ENCODE assay signal across 12 cellular contexts in genomic region chr21:26964379-26964778, GRCh38. TPM values are rescaled to one million over a fixed set of nuclear protein-coding genes. Genes with fewer than 3 reads are reported as not detected.
DNase-seq lines count a peak whose midpoint lies in the region; ATAC-seq, FAIRE-seq and TF ChIP-seq lines count a peak whose summit lies in the region.
"Had no signal": no experiment of that assay in that cellular context is flagged by ENCODE, and none has a peak within 500 bp of the region (broad histone marks: within the 10 kb centered on the region; RNA-seq: fewer than 3 reads in every experiment).

No MANE protein-coding gene starts in this region.

- H2BK15ac ChIP-seq in H1 (ENCODE audit: low read length): no peak overlapping the region

- H3K9ac ChIP-seq in ES-I3 (ENCODE audit: low read depth, low read length) (peak overlapping the region; percentile 92), H1 (replicated peaks in 1 of 4; ENCODE audit: extremely low read depth in 1 of 4, low read depth in 3 of 4, low read length in 3 of 4) (no peak overlapping the region), skeletal muscle satellite cell (ENCODE audit: low read depth, low read length) (peak overlapping the region; percentile 84)

- 94% methylated on average over 10 of the region's 10 CpGs; no CpG with 5 or more reads in 1 of the 2 experiments for WGBS in H1 (ENCODE audit: extremely low coverage in 1 of 2, insufficient coverage in 1 of 2, insufficient read length in 1 of 2, insufficient replicate concordance in 2 of 2, low coverage in 1 of 2, low lambda C conversion rate in 2 of 2, missing lambda C conversion rate in 1 of 2), 2 experiments

- H3K36me3 Mint-ChIP-seq in CD8-positive, alpha-beta T cell: no peaks in the 10 kb centered on the region
- H3K36me3 Mint-ChIP-seq: T-cell had no signal

- no peak overlapping the region; the same call in 1 of the 2 replicates for H2AK5ac ChIP-seq in H1 (ENCODE audit: low read depth, low read length)

- no peak for TF ChIP-seq RAD21 in H1 (IDR thresholded peaks at IDR 0.05 in 1 of 2, conservative IDR thresholded peaks at IDR 0.05 in 1 of 2; ENCODE audit: low read depth in 2 of 2, low read length in 2 of 2)

- H3K56ac ChIP-seq in H1 (replicated peaks; ENCODE audit: insufficient read length, low read depth, low read length): no peak overlapping the region

- peaks cover 0 to 43% (median 32%) of the 10 kb centered on the region in 4 experiments; a peak in 6 of 7 replicates for H3K27me3 ChIP-seq in H1 (replicated peaks in 1 of 4; ENCODE audit: control insufficient read depth in 3 of 4, extremely low read depth in 1 of 4, insufficient read depth in 3 of 4, low read length in 3 of 4)
- peaks cover 28 to 58% of the 10 kb centered on the region in 2 donors for H3K27me3 ChIP-seq in left lung
- no peaks in the 10 kb centered on the region for H3K27me3 ChIP-seq in skeletal muscle satellite cell (ENCODE audit: control insufficient read depth, insufficient read depth, low read length)
- H3K27me3 ChIP-seq in CD8-positive, alpha-beta T cell (ENCODE audit: insufficient read depth, low read length): no peaks in the 10 kb centered on the region

- no peak overlapping the region for H2BK20ac ChIP-seq in H1 (ENCODE audit: low read length)

- peaks cover 2% of the 10 kb centered on the region for H3K4me1 Mint-ChIP-seq in CD8-positive, alpha-beta T cell (ENCODE audit: low read depth)

- no peak overlapping the region for H3K27ac Mint-ChIP-seq in CD8-positive, alpha-beta T cell
- H3K27ac Mint-ChIP-seq: T-cell had no signal

- TF ChIP-seq EP300 in H1 (IDR thresholded peaks at IDR 0.05; ENCODE audit: borderline replicate concordance in 1 of 2, low read depth in 2 of 2, low read length in 2 of 2): no peak

- H4K20me1 ChIP-seq in H1 (replicated peaks in 1 of 2; ENCODE audit: control insufficient read depth in 1 of 2, insufficient read depth in 2 of 2, low read length in 2 of 2): no peaks in the 10 kb centered on the region

- no peak overlapping the region for H2BK12ac ChIP-seq in H1 (ENCODE audit: low read depth, low read length)

- H4K5ac ChIP-seq in H1 (ENCODE audit: insufficient read length, low read depth, low read length): no peak overlapping the region

- TF ChIP-seq CTCF in H1 (IDR thresholded peaks at IDR 0.05; ENCODE audit: control extremely low read depth in 1 of 3, insufficient read depth in 1 of 3, low read depth in 1 of 3, low read length in 3 of 3) (no peak), left lung (IDR thresholded peaks at IDR 0.05) (no peak)
- no peak for TF ChIP-seq CTCF in CD8-positive, alpha-beta T cell (IDR thresholded peaks at IDR 0.05)

- no peak overlapping the region for H3K23ac ChIP-seq in H1 (ENCODE audit: insufficient read length)

- H3K4me1 ChIP-seq in ES-I3 (ENCODE audit: insufficient read depth, low read length) (no peaks in the 10 kb centered on the region), H1 (replicated peaks in 1 of 4; ENCODE audit: control insufficient read depth in 3 of 4, insufficient read depth in 4 of 4, low read length in 3 of 4) (peaks cover 4 to 9% (median 9%) of the 10 kb centered on the region in 4 experiments; a peak in 6 of 7 replicates), left lung (peaks cover 0 to 25% of the 10 kb centered on the region in 2 donors), skeletal muscle satellite cell (ENCODE audit: control insufficient read depth, insufficient read depth, low read length) (peaks cover 27% of the 10 kb centered on the region)
- no peaks in the 10 kb centered on the region for H3K4me1 ChIP-seq in CD8-positive, alpha-beta T cell (ENCODE audit: insufficient read depth, low read length)

- H3K9me3 ChIP-seq in ES-I3 (ENCODE audit: control insufficient read depth, insufficient read depth, low read length): no peaks in the 10 kb centered on the region
- no peaks in the 10 kb centered on the region for H3K9me3 ChIP-seq in H1 (ENCODE audit: insufficient read depth in 2 of 2, low read depth in 1 of 2, low read length in 1 of 2)
- H3K9me3 ChIP-seq in left lung: no peaks in the 10 kb centered on the region
- H3K9me3 ChIP-seq in skeletal muscle satellite cell (replicated peaks; ENCODE audit: low read length): no peaks in the 10 kb centered on the region
- H3K9me3 ChIP-seq in CD8-positive, alpha-beta T cell (ENCODE audit: low read length): no peaks in the 10 kb centered on the region

- H3K36me3 ChIP-seq in ES-I3 (ENCODE audit: insufficient read depth, low read length): no peaks in the 10 kb centered on the region; the same call in 1 of the 2 replicates
- no peaks in the 10 kb centered on the region for H3K36me3 ChIP-seq in H1 (ENCODE audit: control insufficient read depth in 2 of 4, insufficient read depth in 4 of 4, low read length in 3 of 4)
- H3K36me3 ChIP-seq in left lung: no peaks in the 10 kb centered on the region
- no peaks in the 10 kb centered on the region for H3K36me3 ChIP-seq in skeletal muscle satellite cell (ENCODE audit: insufficient read depth, low read length)
- H3K36me3 ChIP-seq in CD8-positive, alpha-beta T cell (ENCODE audit: insufficient read depth, low read length): no peaks in the 10 kb centered on the region

- H3K18ac ChIP-seq in H1 (ENCODE audit: extremely low read depth, low read length): no peak overlapping the region

- no peaks in the 10 kb centered on the region for H3K79me2 ChIP-seq in H1 (ENCODE audit: control insufficient read depth in 1 of 2, insufficient read depth in 2 of 2, low read length in 2 of 2)

- no peaks in the 10 kb centered on the region for H3K79me1 ChIP-seq in H1 (ENCODE audit: low read depth, low read length)

- intact Hi-C loops in left lung (cut with DNase I): no loop called here
- intact Hi-C loops in CD8-positive, alpha-beta T cell (cut with DNase I, micrococcal nuclease): no loop called here

- H3K4me3 ChIP-seq in H1 (ENCODE audit: extremely low read depth in 1 of 4, insufficient read depth in 2 of 4, low read depth in 3 of 4, low read length in 4 of 4) (no peak overlapping the region), left lung (no peak overlapping the region), skeletal muscle satellite cell (ENCODE audit: low read length) (peak overlapping the region; percentile 79)
- H3K4me3 ChIP-seq in CD8-positive, alpha-beta T cell (ENCODE audit: low read depth, low read length): no peak overlapping the region

- no peak overlapping the region for H3K27ac ChIP-seq in H1 (ENCODE audit: low read depth, low read length)
- peak overlapping the region in 1 of 2 donors; percentile 13 for H3K27ac ChIP-seq in left lung
- no peak overlapping the region for H3K27ac ChIP-seq in CD8-positive, alpha-beta T cell (ENCODE audit: low read depth, low read length)

- H3K14ac ChIP-seq in H1 (ENCODE audit: insufficient read length): no peak overlapping the region

- H3K4me2 ChIP-seq in H1 (ENCODE audit: insufficient read depth in 1 of 2, low read depth in 2 of 2, low read length in 2 of 2): peak overlapping the region in 1 of 2 experiments; percentile 95; a peak in 1 of 4 replicates
- peak overlapping the region; percentile 96 for H3K4me2 ChIP-seq in skeletal muscle satellite cell (ENCODE audit: low read length)

- H2AFZ ChIP-seq in H1 (ENCODE audit: low read length): no peak overlapping the region

- no peak overlapping the region for H2BK120ac ChIP-seq in H1 (replicated peaks; ENCODE audit: low read depth, low read length)

- ATAC-seq in left lung: peak; percentile 22
- ATAC-seq in HG02642 (IDR thresholded peaks at IDR 0.05; ENCODE audit: poor library complexity, unreplicated experiment): no peak
- ATAC-seq in CD8-positive, alpha-beta T cell: no peak
- ATAC-seq: T-cell had no signal

- H3K9me3 Mint-ChIP-seq in CD8-positive, alpha-beta T cell: no peaks in the 10 kb centered on the region
- H3K9me3 Mint-ChIP-seq: T-cell had no signal

- no peak overlapping the region for H3K4ac ChIP-seq in H1 (replicated peaks; ENCODE audit: insufficient read length, low read depth, low read length)

- no peak overlapping the region for H4K91ac ChIP-seq in H1 (replicated peaks; ENCODE audit: insufficient read length, low read length)

- H2BK5ac ChIP-seq in H1 (ENCODE audit: low read depth, low read length): no peak overlapping the region

- H4K8ac ChIP-seq in H1 (ENCODE audit: extremely low read depth, insufficient read depth, low read length): no peak overlapping the region

- CTCF ChIA-PET in H1 (lab: Charles Lee; ENCODE audit: partially characterized antibody): interaction anchor here (1.5 to 3.9 kb wide), 2 partner anchors 81 to 82 kb away, joined by 3 to 74 read pairs; no protein-coding TSS in a partner anchor
- CTCF ChIA-PET in CD8-positive, alpha-beta T cell (lab: Charles Lee): no interaction called here

- POLR2A ChIA-PET in H1 (lab: Charles Lee; ENCODE audit: partially characterized antibody): interaction anchor here (1.0 kb wide), 1 partner anchor 39 kb away, joined by 3 read pairs; no protein-coding TSS in a partner anchor
- POLR2A ChIA-PET in CD8-positive, alpha-beta T cell (lab: Charles Lee): no interaction called here

- peaks cover 32% of the 10 kb centered on the region for H3K27me3 Mint-ChIP-seq in CD8-positive, alpha-beta T cell (ENCODE audit: low read depth)

- DNase-seq in H1 (ENCODE audit: low read depth in 1 of 2, low spot score in 2 of 2) (no peak), left lung (peak; percentile 41 to 44), foreskin melanocyte (no peak), Kasumi-1 (lab: John Stamatoyannopoulos, UW) (no peak)
- DNase-seq in CD8-positive, alpha-beta T cell: no peak
- DNase-seq: activated T-cell treated with anti-CD3 and anti-CD28 coated beads for 4 hours, NCI-H446 treated with DMSO at 0.1 percent for 48 hours, T-cell had no signal

- H3K23me2 ChIP-seq in H1 (ENCODE audit: low read depth, low read length): peaks cover 23% of the 10 kb centered on the region; the same call in 1 of the 2 replicates

- TF ChIP-seq POLR2A in H1 (IDR thresholded peaks at IDR 0.05; ENCODE audit: control extremely low read depth in 1 of 2, low read depth in 2 of 2, low read length in 2 of 2): no peak

- peak; percentile 28 for FAIRE-seq in H1 (lab: Jason Lieb, UNC)
- FAIRE-seq: islet of Langerhans had no signal

- no peak overlapping the region for H3K4me3 Mint-ChIP-seq in CD8-positive, alpha-beta T cell
- H3K4me3 Mint-ChIP-seq: T-cell had no signal

TF ChIP-seq in H1, 55 proteins besides CTCF, POLR2A, EP300 and RAD21:
- TF ChIP-seq BACH1 (IDR thresholded peaks at IDR 0.05; ENCODE audit: low read length): no peak
- peak; percentile 33; the same call in 1 of the 2 replicates for TF ChIP-seq TEAD4 (IDR thresholded peaks at IDR 0.05; ENCODE audit: low read depth, low read length)

RNA-seq across cellular contexts. Expression of gene ADAMTS5, which starts 2.5 kb away (rescaled TPM):
- total RNA-seq in H1 (2021; fragmentation: NEBNext Ultra II Directional; extraction: Animal tissue kit (Norgen Biotek cat#: 25700)): 0.82 and 1.1 TPM in 2 replicates
- 0.14 and 0.20 TPM in 2 replicates for polyA plus RNA-seq in H1 (2011; rRNA removed)
- 0.23 TPM for polyA plus RNA-seq in H1 (2011; cell fraction: cytosol; rRNA removed)
- 0.30 TPM for polyA plus RNA-seq in H1 (2011; cell fraction: nucleus; rRNA removed)
- polyA plus RNA-seq in H1 (2012, experiment 1 of 2): 0.14 to 0.31 TPM (median 0.20 TPM) in 4 replicates
- 0.05 TPM for polyA plus RNA-seq in H1 (2012, experiment 2 of 2)
- polyA plus RNA-seq in H1 (2013, experiment 1 of 2): 0.73 TPM
- 0.88 TPM for polyA plus RNA-seq in H1 (2013, experiment 2 of 2)
- 0.38 and 0.76 TPM in 2 replicates for polyA minus RNA-seq in H1 (2011; rRNA and poly(A)+ RNA removed)
- 0.44 TPM for polyA minus RNA-seq in H1 (2011; cell fraction: cytosol; rRNA and poly(A)+ RNA removed)
- polyA minus RNA-seq in H1 (2011; cell fraction: nucleus; rRNA and poly(A)+ RNA removed): 1.2 TPM
- total RNA-seq in left lung: 1 to 10 TPM; 1.5 to 3.5 TPM
- total RNA-seq in skeletal muscle satellite cell (2012; rRNA removed): 24.2 and 41.1 TPM in 2 replicates
- total RNA-seq in CD8-positive, alpha-beta T cell: not detected

Comparison
In these comparisons a context has a peak if more than half of its experiments do, and no peak if none do; other contexts are left out.
1. H3K9ac ChIP-seq: peak in ES-I3 (single experiment) and skeletal muscle satellite cell (single experiment); none in H1 (0 of 4).
2. DNase-seq: peak in left lung (2 of 2); none in H1 (0 of 2), foreskin melanocyte (single experiment), Kasumi-1 (0 of 2) and CD8-positive, alpha-beta T cell (0 of 7).